18 cellular contexts compared by ENCODE assay signal in the genomic region with DNA sequence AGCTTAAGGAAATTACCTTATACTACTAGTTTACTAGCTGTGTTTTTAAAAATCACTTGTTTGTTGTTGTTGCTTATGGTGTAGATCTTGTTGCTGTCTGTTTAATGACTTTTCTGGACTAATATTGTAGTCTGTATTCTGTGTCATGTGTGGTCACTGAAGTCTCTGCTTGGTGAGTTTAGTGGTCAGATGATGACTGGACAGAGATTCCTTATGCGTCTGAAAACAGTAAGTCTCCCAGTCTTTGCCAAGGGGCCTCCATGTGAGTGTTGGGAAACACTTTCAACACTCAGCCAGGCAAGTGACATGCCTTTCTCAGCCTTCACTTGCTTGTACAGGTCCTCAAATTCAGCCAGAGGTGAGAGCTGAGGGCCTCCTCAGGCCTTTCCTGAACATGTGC. TPM values are rescaled to one million over a fixed set of nuclear protein-coding genes. Genes with fewer than 3 reads are reported as not detected.
DNase-seq lines count a peak whose midpoint lies in the region; ATAC-seq and TF ChIP-seq lines count a peak whose summit lies in the region.
"Had no signal": no experiment of that assay in that cellular context is flagged by ENCODE, and none has a peak within 500 bp of the region (broad histone marks: within the 10 kb centered on the region; RNA-seq: fewer than 3 reads in every experiment).

No MANE protein-coding gene starts in this region.

- peak; percentile 22 for DNase-seq in AG20443 (ENCODE audit: low spot score)
- peak; percentile 79 for DNase-seq in RPMI7951 (ENCODE audit: low read depth)
- peak; percentile 23 for DNase-seq in epithelial cell of esophagus (ENCODE audit: low read depth)
- DNase-seq in foreskin fibroblast, result peak; percentile 10 to 11
- no peak for DNase-seq in SJCRH30
- no peak for DNase-seq in GM13976 (ENCODE audit: low spot score)
- DNase-seq in medulla oblongata (ENCODE audit: extremely low spot score), result no peak
- DNase-seq: CD4-positive, alpha-beta memory T cell; EL; KG1; MM.1S; NCI-H1105; NCI-H1694; NCI-H510A treated with DMSO at 0.1 percent for 48 hours; NCI-H774 had no signal

- ATAC-seq in HG02938 (IDR thresholded peaks at IDR 0.05; ENCODE audit: unreplicated experiment), result no peak

- H3K9me3 ChIP-seq in SJCRH30 (replicated peaks), result no peaks in the 10 kb centered on the region

- no peaks in the 10 kb centered on the region for H3K4me1 ChIP-seq in SJCRH30

- H3K36me3 ChIP-seq in SJCRH30, result no peaks in the 10 kb centered on the region

- in situ Hi-C loops in GM13976 (cut with MboI; ENCODE audit: low sequenced_read_pairs, unreplicated experiment), result no loop called here

- no peaks in the 10 kb centered on the region for H3K27me3 ChIP-seq in SJCRH30

- H3K27ac ChIP-seq in SJCRH30, result no peak overlapping the region

- TF ChIP-seq CTCF in epithelial cell of esophagus (IDR thresholded peaks at IDR 0.05; ENCODE audit: insufficient read depth, low read depth, low read length, missing control alignments), result no peak
- no peak for TF ChIP-seq CTCF in foreskin fibroblast (IDR thresholded peaks at IDR 0.05; ENCODE audit: low read depth, low read length)
- no peak for TF ChIP-seq CTCF in GM13976 (IDR thresholded peaks at IDR 0.05; ENCODE audit: borderline replicate concordance, control extremely low read depth, extremely low read depth, insufficient read depth, missing control alignments)

- H3K4me3 ChIP-seq in epithelial cell of esophagus (ENCODE audit: low read length) (no peak overlapping the region), foreskin fibroblast (ENCODE audit: low read depth in 1 of 2, low read length in 2 of 2) (no peak overlapping the region), SJCRH30 (no peak overlapping the region)

RNA-seq across cellular contexts. Expression of gene ADRA1D, which starts 23.1 kb away (rescaled TPM):
- total RNA-seq in RPMI7951 (2014; rRNA removed; shearing (Covaris generic)), result 3.0 and 3.4 TPM in 2 replicates
- not detected in 2 replicates for total RNA-seq in SJCRH30 (2014; rRNA removed; shearing (Covaris generic))
- total RNA-seq: CD4-positive, alpha-beta memory T cell; H4; OCI-LY7 had no signal

Comparison
In these comparisons a context has a peak if more than half of its experiments do, and no peak if none do; other contexts are left out.
1. DNase-seq: peak in AG20443 (single experiment), RPMI7951 (single experiment), epithelial cell of esophagus (single experiment) and foreskin fibroblast (2 of 2); none in SJCRH30 (0 of 2), GM13976 (single experiment) and medulla oblongata (single experiment).